17 cellular contexts compared by ENCODE assay signal in the genomic region with DNA sequence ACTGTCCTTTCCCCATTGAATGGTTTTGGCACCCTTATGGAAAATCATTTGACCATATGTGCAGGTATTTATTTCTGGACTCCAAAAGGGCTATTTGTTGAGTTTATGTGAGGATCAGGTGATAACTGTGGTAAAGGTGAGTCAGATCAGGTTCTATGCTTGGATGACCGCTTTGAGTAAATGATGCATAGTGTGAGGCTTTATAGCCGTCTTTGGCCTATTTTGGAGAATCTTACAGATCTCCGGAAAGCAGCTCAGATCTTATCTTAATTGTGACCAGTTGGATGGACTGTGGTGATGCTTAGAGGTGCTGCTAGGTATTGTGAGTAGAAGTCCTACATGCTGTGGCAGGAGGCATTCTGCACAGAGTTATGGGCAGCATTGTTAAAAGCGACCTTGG.
DNase-seq lines count a peak whose midpoint lies in the region; ATAC-seq and TF ChIP-seq lines count a peak whose summit lies in the region.
"Had no signal": no experiment of that assay in that cellular context is flagged by ENCODE, and none has a peak within 500 bp of the region (broad histone marks: within the 10 kb centered on the region; RNA-seq: fewer than 3 reads in every experiment).

No MANE protein-coding gene starts in this region.

- H3K27me3 ChIP-seq in DOHH2 (ENCODE audit: control insufficient read depth, low read length): no peaks in the 10 kb centered on the region
- no peaks in the 10 kb centered on the region for H3K27me3 ChIP-seq in MG63
- H3K27me3 ChIP-seq: body of pancreas, ovary, tibial nerve had no signal

- H3K27ac Mint-ChIP-seq in MCF 10A (ENCODE audit: low read depth, unreplicated experiment): no peak overlapping the region
- H3K27ac Mint-ChIP-seq: activated CD4-positive, alpha-beta memory T cell treated with anti-CD3 and anti-CD28 coated beads, Interleukin-2, amount 10 ng/mL, durations not matched to agents 7 days and 5 days; CD8-positive, alpha-beta T cell had no signal

- H3K79me2 ChIP-seq in DOHH2 (ENCODE audit: control insufficient read depth, low read length): no peaks in the 10 kb centered on the region

- no peaks in the 10 kb centered on the region for H3K36me3 ChIP-seq in DOHH2 (ENCODE audit: control insufficient read depth, low read length)
- H3K36me3 ChIP-seq in MG63: no peaks in the 10 kb centered on the region
- H3K36me3 ChIP-seq: ovary had no signal

- no peaks in the 10 kb centered on the region for H3K9me2 ChIP-seq in DOHH2 (replicated peaks; ENCODE audit: control insufficient read depth, low read length)

- H3K27ac ChIP-seq in DOHH2 (ENCODE audit: low read depth, low read length): no peak overlapping the region
- H3K27ac ChIP-seq: body of pancreas, ovary, tibial nerve had no signal

- peaks cover 16% of the 10 kb centered on the region for H3K36me3 Mint-ChIP-seq in MCF 10A (ENCODE audit: insufficient read depth, unreplicated experiment)

- CTCF ChIA-PET in MCF 10A (lab: Yijun Ruan, JAX): no interaction called here

- TF ChIP-seq CTCF in DOHH2 (IDR thresholded peaks at IDR 0.05; ENCODE audit: low read depth, low read length, poor library complexity, severe bottlenecking) (no peak), MCF 10A (IDR thresholded peaks at IDR 0.05; ENCODE audit: unreplicated experiment) (no peak)

- peak; percentile 78 for ATAC-seq in HG02870 (IDR thresholded peaks at IDR 0.05; ENCODE audit: unreplicated experiment)
- peak; percentile 53 for ATAC-seq in HG03521 (IDR thresholded peaks at IDR 0.05; ENCODE audit: unreplicated experiment)
- ATAC-seq: body of pancreas; CD8-positive, alpha-beta T cell had no signal

- H4K20me1 ChIP-seq in DOHH2 (ENCODE audit: control insufficient read depth, insufficient read depth, low read depth, low read length): no peaks in the 10 kb centered on the region

- H3K4me3 ChIP-seq in DOHH2 (ENCODE audit: low read length) (no peak overlapping the region), MG63 (no peak overlapping the region)
- H3K4me3 ChIP-seq: body of pancreas, ovary, tibial nerve had no signal

- peaks cover 7% of the 10 kb centered on the region; the same call in 1 of the 2 replicates for H3K9me3 ChIP-seq in DOHH2 (ENCODE audit: control insufficient read depth, insufficient read depth, low read length)
- H3K9me3 ChIP-seq in MG63: peaks cover 3% of the 10 kb centered on the region
- H3K9me3 ChIP-seq: ovary had no signal

- no peaks in the 10 kb centered on the region for H3K27me3 Mint-ChIP-seq in MCF 10A (ENCODE audit: insufficient read depth, unreplicated experiment)
- H3K27me3 Mint-ChIP-seq: activated CD4-positive, alpha-beta memory T cell treated with anti-CD3 and anti-CD28 coated beads, Interleukin-2, amount 10 ng/mL, durations not matched to agents 7 days and 5 days had no signal

- BruUV-seq in MCF 10A (replicated peaks; lab: Mats Ljungman, UMichigan): no TSS peak

- H3F3A ChIP-seq in DOHH2 (ENCODE audit: control insufficient read depth, insufficient read depth): no peaks in the 10 kb centered on the region

- DNase-seq in GM19238 (ENCODE audit: insufficient read length, low spot score) (peak; percentile 10), HuH-7.5 (ENCODE audit: low spot score) (no peak), MG63 (no peak), MCF 10A (ENCODE audit: unreplicated experiment) (no peak), NOMO-1 treated with DMSO at 0.1 percent for 48 hours (lab: John Stamatoyannopoulos, UW; ENCODE audit: unreplicated experiment) (no peak)
- DNase-seq: activated CD4-positive, alpha-beta memory T cell treated with anti-CD3 and anti-CD28 coated beads, Interleukin-2, amount 10 ng/mL, durations not matched to agents 7 days and 5 days; activated gamma-delta T cell treated with Interleukin-2 at 50 U/mL for 16 hours; body of pancreas; CD8-positive, alpha-beta T cell; effector memory CD4-positive, alpha-beta T cell; ovary; stimulated activated CD4-positive, alpha-beta T cell treated with anti-CD3 and anti-CD28 coated beads, Interleukin-12 subunit alpha, Interleukin-12 subunit beta, amount 100 ng/mL, for 4 hours; T-helper 2 cell had no signal

- H3K4me1 ChIP-seq in DOHH2 (ENCODE audit: control insufficient read depth, low read length): peaks cover 16% of the 10 kb centered on the region
- H3K4me1 ChIP-seq: body of pancreas, tibial nerve had no signal

- H3K9me3 Mint-ChIP-seq in MCF 10A (ENCODE audit: unreplicated experiment): peaks cover 7% of the 10 kb centered on the region

- POLR2A ChIA-PET in MCF 10A (lab: Yijun Ruan, JAX): interaction anchor here (1.0 kb wide), 1 partner anchor 147 kb away, joined by 4 read pairs; a partner anchor contains a TSS

- H3K4me1 Mint-ChIP-seq in MCF 10A (ENCODE audit: insufficient read depth, unreplicated experiment): no peaks in the 10 kb centered on the region
- H3K4me1 Mint-ChIP-seq: activated CD4-positive, alpha-beta memory T cell treated with anti-CD3 and anti-CD28 coated beads, Interleukin-2, amount 10 ng/mL, durations not matched to agents 7 days and 5 days had no signal

- H3K4me3 Mint-ChIP-seq in MCF 10A (ENCODE audit: unreplicated experiment): no peak overlapping the region
- H3K4me3 Mint-ChIP-seq: activated CD4-positive, alpha-beta memory T cell treated with anti-CD3 and anti-CD28 coated beads, Interleukin-2, amount 10 ng/mL, durations not matched to agents 7 days and 5 days; CD8-positive, alpha-beta T cell had no signal

- intact Hi-C loops in MCF 10A (cut with micrococcal nuclease): no loop called here

- peak overlapping the region; percentile 24 for H3K4me2 ChIP-seq in DOHH2 (ENCODE audit: low read length)
